In the genomic region with DNA sequence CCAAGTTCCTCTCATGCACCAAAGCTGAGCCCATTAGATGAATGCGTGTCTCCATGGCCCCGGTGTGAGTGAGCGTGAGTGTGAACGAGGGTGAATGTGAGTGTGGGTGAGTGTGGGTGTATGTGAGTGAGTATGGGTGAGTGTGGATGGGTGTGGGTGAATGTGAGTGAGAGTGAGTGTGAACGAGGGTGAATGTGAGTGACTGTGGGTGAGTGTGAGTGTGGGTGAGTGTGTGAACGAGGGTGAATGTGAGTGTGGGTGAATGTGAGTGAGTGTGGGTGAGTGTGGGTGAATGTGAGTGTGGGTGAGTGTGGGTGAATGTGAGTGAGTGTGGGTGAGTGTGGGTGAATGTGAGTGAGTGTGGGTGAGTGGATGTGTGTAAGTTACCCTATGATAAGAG, we compare ENCODE assay signal across 21 cellular contexts.
A peak's percentile ranks its signal among the peaks of the same experiment; 100 is the strongest.
DNase-seq lines count a peak whose midpoint lies in the region; ATAC-seq, FAIRE-seq and TF ChIP-seq lines count a peak whose summit lies in the region.
"Had no signal": no experiment of that assay in that cellular context is flagged by ENCODE, and none has a peak within 500 bp of the region (broad histone marks: within the 10 kb centered on the region; RNA-seq: fewer than 3 reads in every experiment).

No MANE protein-coding gene starts in this region.

- CTCF ChIA-PET in HEK293 (lab: Yijun Ruan, JAX), result no interaction called here
- CTCF ChIA-PET in WTC11 (lab: Charles Lee), result no interaction called here
- CTCF ChIA-PET in H1 (lab: Charles Lee; ENCODE audit: partially characterized antibody), result interaction anchor here (0.7 kb wide), 1 partner anchor 11 kb away, joined by 4 read pairs; no protein-coding TSS in a partner anchor

- no peaks in the 10 kb centered on the region for H4K20me1 ChIP-seq in H1 (replicated peaks in 1 of 2; ENCODE audit: control insufficient read depth in 1 of 2, insufficient read depth in 2 of 2, low read length in 2 of 2)
- H4K20me1 ChIP-seq: BLaER1 had no signal

- 93 to 100% methylated on average over 2 to 6 of the region's 6 CpGs for WGBS in H1 (ENCODE audit: extremely low coverage in 1 of 2, insufficient coverage in 1 of 2, insufficient read length in 1 of 2, insufficient replicate concordance in 2 of 2, low coverage in 1 of 2, low lambda C conversion rate in 2 of 2, missing lambda C conversion rate in 1 of 2), 2 experiments
- 76% methylated on average over 6 of the region's 6 CpGs for WGBS in esophagus muscularis mucosa

- H3K9me3 ChIP-seq in HEK293 (ENCODE audit: control insufficient read depth, insufficient read depth, low read depth, low read length), result no peaks in the 10 kb centered on the region
- no peaks in the 10 kb centered on the region for H3K9me3 ChIP-seq in H1 (ENCODE audit: insufficient read depth in 2 of 2, low read depth in 1 of 2, low read length in 1 of 2)
- H3K9me3 ChIP-seq in esophagus muscularis mucosa, result no peaks in the 10 kb centered on the region
- H3K9me3 ChIP-seq: BLaER1, Caco-2 had no signal

- H3K27ac ChIP-seq in HEK293 (ENCODE audit: extremely low read depth, low read depth, low read length) (no peak overlapping the region), H1 (ENCODE audit: low read depth, low read length) (no peak overlapping the region), esophagus muscularis mucosa (replicated peaks in 1 of 4) (no peak overlapping the region)
- H3K27ac ChIP-seq: BLaER1, C4-2B had no signal

- H3K14ac ChIP-seq in H1 (ENCODE audit: insufficient read length), result no peak overlapping the region

- H2AFZ ChIP-seq in H1 (ENCODE audit: low read length), result no peak overlapping the region

- H4K91ac ChIP-seq in H1 (replicated peaks; ENCODE audit: insufficient read length, low read length), result no peak overlapping the region

- H3K56ac ChIP-seq in H1 (replicated peaks; ENCODE audit: insufficient read length, low read depth, low read length), result no peak overlapping the region

- POLR2A ChIA-PET in HEK293 (lab: Yijun Ruan, JAX) (no interaction called here), WTC11 (lab: Charles Lee) (no interaction called here), H1 (lab: Charles Lee; ENCODE audit: partially characterized antibody) (no interaction called here)

- TF ChIP-seq RAD21 in H1 (IDR thresholded peaks at IDR 0.05 in 1 of 2, conservative IDR thresholded peaks at IDR 0.05 in 1 of 2; ENCODE audit: low read depth in 2 of 2, low read length in 2 of 2), result no peak

- H3K27me3 ChIP-seq in H1 (replicated peaks in 1 of 4; ENCODE audit: control insufficient read depth in 3 of 4, extremely low read depth in 1 of 4, insufficient read depth in 3 of 4, low read length in 3 of 4) (no peaks in the 10 kb centered on the region), esophagus muscularis mucosa (no peaks in the 10 kb centered on the region)
- H3K27me3 ChIP-seq: BLaER1 had no signal

- peaks cover 8% of the 10 kb centered on the region for H3K4me1 Mint-ChIP-seq in WTC11
- H3K4me1 Mint-ChIP-seq: B cell; CD4-positive, CD25-positive, alpha-beta regulatory T cell had no signal

- H3K9me3 Mint-ChIP-seq in WTC11, result peaks cover 10% of the 10 kb centered on the region
- H3K9me3 Mint-ChIP-seq: CD8-positive, alpha-beta T cell had no signal

- H3K18ac ChIP-seq in H1 (ENCODE audit: extremely low read depth, low read length), result no peak overlapping the region

- H3K4ac ChIP-seq in H1 (replicated peaks; ENCODE audit: insufficient read length, low read depth, low read length), result no peak overlapping the region

- no peak overlapping the region for H3K4me3 Mint-ChIP-seq in WTC11
- H3K4me3 Mint-ChIP-seq: B cell; CD4-positive, CD25-positive, alpha-beta regulatory T cell; CD8-positive, alpha-beta T cell had no signal

- H4K8ac ChIP-seq in H1 (ENCODE audit: extremely low read depth, insufficient read depth, low read length), result no peak overlapping the region

- no peak overlapping the region for H3K23ac ChIP-seq in H1 (ENCODE audit: insufficient read length)

- no peak overlapping the region for H3K4me2 ChIP-seq in H1 (ENCODE audit: insufficient read depth in 1 of 2, low read depth in 2 of 2, low read length in 2 of 2)
- H3K4me2 ChIP-seq: BLaER1 had no signal

- H3K4me3 ChIP-seq in HEK293 (ENCODE audit: low read depth, low read length) (no peak overlapping the region), H1 (ENCODE audit: extremely low read depth in 1 of 4, insufficient read depth in 2 of 4, low read depth in 3 of 4, low read length in 4 of 4) (no peak overlapping the region), esophagus muscularis mucosa (no peak overlapping the region)
- H3K4me3 ChIP-seq: BLaER1 had no signal

- H3K23me2 ChIP-seq in H1 (ENCODE audit: low read depth, low read length), result no peaks in the 10 kb centered on the region; the same call in 1 of the 2 replicates

- peak; percentile 30 for FAIRE-seq in GM12892 (lab: Jason Lieb, UNC)
- no peak for FAIRE-seq in H1 (lab: Jason Lieb, UNC)
- FAIRE-seq: G401.6, GM18507 had no signal

- no peaks in the 10 kb centered on the region for H3K27me3 Mint-ChIP-seq in WTC11 (ENCODE audit: low read depth)
- H3K27me3 Mint-ChIP-seq: B cell; CD4-positive, CD25-positive, alpha-beta regulatory T cell had no signal

- DNase-seq in GM12892 (ENCODE audit: insufficient read length) (no peak), WTC11 (ENCODE audit: low spot score) (no peak), H1 (ENCODE audit: low read depth in 1 of 2, low spot score in 2 of 2) (no peak), esophagus muscularis mucosa (ENCODE audit: extremely low spot score) (no peak), Ammon's horn (ENCODE audit: low spot score) (no peak), sciatic nerve (ENCODE audit: low spot score) (no peak), ecto neural progenitor cell (ENCODE audit: low spot score) (no peak)
- DNase-seq: Caco-2; CD4-positive, CD25-positive, alpha-beta regulatory T cell; CD8-positive, alpha-beta T cell; DMS153; DND-41; GOT3; H7; HCEC 1CT had no signal

- ATAC-seq in WTC11, result no peak
- ATAC-seq in sciatic nerve, result no peak
- ATAC-seq: CD8-positive, alpha-beta T cell had no signal

- H3K9ac ChIP-seq in H1 (replicated peaks in 1 of 4; ENCODE audit: extremely low read depth in 1 of 4, low read depth in 3 of 4, low read length in 3 of 4), result no peak overlapping the region; a peak in 1 of 7 replicates
- H3K9ac ChIP-seq: BLaER1 had no signal

- no peak overlapping the region for H2BK120ac ChIP-seq in H1 (replicated peaks; ENCODE audit: low read depth, low read length)

- intact Hi-C loops in esophagus muscularis mucosa (cut with DNase I), result no loop called here
- intact Hi-C loops in sciatic nerve (cut with DNase I), result loop anchor here (5.0 kb wide), 1 partner anchor 1409 kb away; no protein-coding TSS in a partner anchor

- H2BK12ac ChIP-seq in H1 (ENCODE audit: low read depth, low read length), result no peak overlapping the region

- no peak overlapping the region for H2BK20ac ChIP-seq in H1 (ENCODE audit: low read length)

- H3K79me2 ChIP-seq in H1 (ENCODE audit: control insufficient read depth in 1 of 2, insufficient read depth in 2 of 2, low read length in 2 of 2), result no peaks in the 10 kb centered on the region

- no peak overlapping the region for H2BK15ac ChIP-seq in H1 (ENCODE audit: low read length)

- TF ChIP-seq CTCF in HEK293 (tag by site-specific recombination; IDR thresholded peaks at IDR 0.05) (no peak), WTC11 (IDR thresholded peaks at IDR 0.05) (no peak), H1 (IDR thresholded peaks at IDR 0.05; ENCODE audit: control extremely low read depth in 1 of 3, insufficient read depth in 1 of 3, low read depth in 1 of 3, low read length in 3 of 3) (no peak), esophagus muscularis mucosa (IDR thresholded peaks at IDR 0.05) (no peak)

- no peaks in the 10 kb centered on the region for H3K36me3 Mint-ChIP-seq in WTC11
- H3K36me3 Mint-ChIP-seq: CD4-positive, CD25-positive, alpha-beta regulatory T cell; CD8-positive, alpha-beta T cell had no signal

- no peak for TF ChIP-seq EP300 in H1 (IDR thresholded peaks at IDR 0.05; ENCODE audit: borderline replicate concordance in 1 of 2, low read depth in 2 of 2, low read length in 2 of 2)
- TF ChIP-seq EP300 in esophagus muscularis mucosa (IDR thresholded peaks at IDR 0.05), result no peak

- no peaks in the 10 kb centered on the region for H3K79me1 ChIP-seq in H1 (ENCODE audit: low read depth, low read length)

- no peak for TF ChIP-seq POLR2A in GM12892 (IDR thresholded peaks at IDR 0.05; ENCODE audit: low read depth, low read length)
- no peak for TF ChIP-seq POLR2A in H1 (IDR thresholded peaks at IDR 0.05; ENCODE audit: control extremely low read depth in 1 of 2, low read depth in 2 of 2, low read length in 2 of 2)
- no peak for TF ChIP-seq POLR2A in esophagus muscularis mucosa (IDR thresholded peaks at IDR 0.05; ENCODE audit: low read depth)

- H3K36me3 ChIP-seq in HEK293 (ENCODE audit: control insufficient read depth in 2 of 2, insufficient read depth in 1 of 2, low read length in 2 of 2) (no peaks in the 10 kb centered on the region), H1 (ENCODE audit: control insufficient read depth in 2 of 4, insufficient read depth in 4 of 4, low read length in 3 of 4) (no peaks in the 10 kb centered on the region; a peak in 1 of 8 replicates), esophagus muscularis mucosa (no peaks in the 10 kb centered on the region)
- H3K36me3 ChIP-seq: BLaER1 had no signal

- peak overlapping the region; percentile 32; the same call in 1 of the 2 replicates for H3K27ac Mint-ChIP-seq in WTC11
- H3K27ac Mint-ChIP-seq: B cell; CD4-positive, CD25-positive, alpha-beta regulatory T cell; CD8-positive, alpha-beta T cell had no signal

- no peak overlapping the region for H2AK5ac ChIP-seq in H1 (ENCODE audit: low read depth, low read length)

- H3K4me1 ChIP-seq in HEK293 (ENCODE audit: control insufficient read depth, insufficient read depth, low read length), result no peaks in the 10 kb centered on the region
- peaks cover 0 to 3% (median 0%) of the 10 kb centered on the region in 4 experiments; a peak in 1 of 7 replicates for H3K4me1 ChIP-seq in H1 (replicated peaks in 1 of 4; ENCODE audit: control insufficient read depth in 3 of 4, insufficient read depth in 4 of 4, low read length in 3 of 4)
- H3K4me1 ChIP-seq in esophagus muscularis mucosa, result no peaks in the 10 kb centered on the region
- H3K4me1 ChIP-seq: BLaER1, Caco-2 had no signal

- peak overlapping the region; percentile 2; the same call in 1 of the 2 replicates for H2BK5ac ChIP-seq in H1 (ENCODE audit: low read depth, low read length)

- no peak overlapping the region for H4K5ac ChIP-seq in H1 (ENCODE audit: insufficient read length, low read depth, low read length)

TF ChIP-seq in HEK293, 187 proteins besides CTCF, POLR2A, EP300 and RAD21 (continues in another document):
- TF ChIP-seq YY1 (tag by site-specific recombination; IDR thresholded peaks at IDR 0.05), result no peak
- no peak for TF ChIP-seq ZNF341 (tag by site-specific recombination; IDR thresholded peaks at IDR 0.05; ENCODE audit: low read depth)
- no peak for TF ChIP-seq OVOL3 (tag by site-specific recombination; IDR thresholded peaks at IDR 0.05)

TF ChIP-seq in WTC11, 78 proteins besides CTCF, POLR2A, EP300 and RAD21:
- no peak for TF ChIP-seq PRRX2 (CRISPR knock-in tag; IDR thresholded peaks at IDR 0.05)
